13 cellular contexts compared by ENCODE assay signal in genomic region chr6:20564777-20565176, GRCh38. TPM values are rescaled to one million over a fixed set of nuclear protein-coding genes. Genes with fewer than 3 reads are reported as not detected.
DNase-seq lines count a peak whose midpoint lies in the region; ATAC-seq and TF ChIP-seq lines count a peak whose summit lies in the region.
"Had no signal": no experiment of that assay in that cellular context is flagged by ENCODE, and none has a peak within 500 bp of the region (broad histone marks: within the 10 kb centered on the region; RNA-seq: fewer than 3 reads in every experiment).

No MANE protein-coding gene starts in this region.

- TF ChIP-seq EP300 in ovary (IDR thresholded peaks at IDR 0.05), result no peak

- peak overlapping the region; percentile 22 for H3K9ac ChIP-seq in OCI-LY3 (ENCODE audit: low read length)

- DNase-seq in right atrium auricular region (ENCODE audit: low spot score), result no peak
- DNase-seq in HuH-7 (ENCODE audit: low spot score), result no peak
- no peak for DNase-seq in ovary
- DNase-seq in activated T-cell treated with anti-CD3 and anti-CD28 coated beads for 4 hours, result no peak
- DNase-seq: activated naive CD4-positive, alpha-beta T cell treated with anti-CD3 and anti-CD28 coated beads for 36 hours; left ventricle myocardium superior; sigmoid colon had no signal

- TF ChIP-seq CTCF in 22Rv1 (IDR thresholded peaks at IDR 0.05) (no peak), OCI-LY3 (IDR thresholded peaks at IDR 0.05; ENCODE audit: low read depth, low read length) (no peak), right atrium auricular region (IDR thresholded peaks at IDR 0.05) (no peak), ovary (IDR thresholded peaks at IDR 0.05) (no peak)

- no peak for TF ChIP-seq POLR2A in ovary (IDR thresholded peaks at IDR 0.05)

- peaks cover 23% of the 10 kb centered on the region for H3K4me1 ChIP-seq in OCI-LY3 (ENCODE audit: low read length)
- H3K4me1 ChIP-seq in right atrium auricular region, result no peaks in the 10 kb centered on the region
- peaks cover 1% of the 10 kb centered on the region for H3K4me1 ChIP-seq in ovary (ENCODE audit: insufficient read depth)

- ATAC-seq in GM18907 (IDR thresholded peaks at IDR 0.05; ENCODE audit: unreplicated experiment) (peak; percentile 78), HG03064 (IDR thresholded peaks at IDR 0.05; ENCODE audit: low read depth, unreplicated experiment) (peak; percentile 80)
- ATAC-seq: left ventricle myocardium superior; stimulated activated memory B cell treated with anti-CD40 and anti-IgM and Interleukin-4, amounts not matched to agents 10 μg/mL and 1 μg/mL and 100 μg/mL, for 72 hours had no signal

- H3K4me3 ChIP-seq in OCI-LY3 (ENCODE audit: low read length) (no peak overlapping the region), right atrium auricular region (no peak overlapping the region), ovary (no peak overlapping the region)
- H3K4me3 ChIP-seq: sigmoid colon had no signal

- peak overlapping the region; percentile 37 for H3K4me2 ChIP-seq in OCI-LY3 (ENCODE audit: low read length)

- H3K27me3 ChIP-seq in OCI-LY3 (ENCODE audit: low read depth, low read length) (no peaks in the 10 kb centered on the region), right atrium auricular region (no peaks in the 10 kb centered on the region), ovary (no peaks in the 10 kb centered on the region)
- H3K27me3 ChIP-seq: sigmoid colon had no signal

- H4K20me1 ChIP-seq in OCI-LY3 (ENCODE audit: insufficient read depth, low read length), result no peaks in the 10 kb centered on the region

- H3K9me3 ChIP-seq in OCI-LY3 (ENCODE audit: insufficient read depth, low read length) (no peaks in the 10 kb centered on the region), right atrium auricular region (no peaks in the 10 kb centered on the region), ovary (no peaks in the 10 kb centered on the region)
- H3K9me3 ChIP-seq: sigmoid colon had no signal

- H3K36me3 ChIP-seq in OCI-LY3 (replicated peaks; ENCODE audit: low read depth, low read length) (no peaks in the 10 kb centered on the region), right atrium auricular region (no peaks in the 10 kb centered on the region), ovary (no peaks in the 10 kb centered on the region)
- H3K36me3 ChIP-seq: sigmoid colon had no signal

- intact Hi-C loops in ovary (cut with DNase I), result loop anchor here in 3 of 4 donors (5.0 to 10.0 kb wide), 2 partner anchors 1020 to 1023 kb away; no protein-coding TSS in a partner anchor

- WGBS in ovary, 3 donors, result 73 to 83% (median 77%) methylated on average over 2 of the region's 2 CpGs

- H3K79me2 ChIP-seq in OCI-LY3 (ENCODE audit: low read length), result no peaks in the 10 kb centered on the region; the same call in 1 of the 2 replicates

- no peak overlapping the region for H2AFZ ChIP-seq in OCI-LY3 (ENCODE audit: low read depth, low read length)

- H3K27ac ChIP-seq in 22Rv1 (peak overlapping the region; percentile 13; the same call in 1 of the 2 replicates), OCI-LY3 (ENCODE audit: low read length) (peak overlapping the region; percentile 33; the same call in 1 of the 2 replicates), right atrium auricular region (no peak overlapping the region), ovary (no peak overlapping the region)
- H3K27ac ChIP-seq: C4-2B, sigmoid colon had no signal

RNA-seq across cellular contexts. Expression of gene CDKAL1, which starts 30.5 kb away (rescaled TPM):
- total RNA-seq in right atrium auricular region (10 to 100 TPM in 1 of 2 donors, 1 to 10 TPM in 1; 8.8 to 10.5 TPM), ovary (10 to 100 TPM; 10.6 to 21.3 (median 20.3) TPM)
- polyA plus RNA-seq in ovary, result 10 to 100 TPM in 1 of 2 donors, 1 to 10 TPM in 1; 6.8 to 10.1 TPM

Comparison
In these comparisons a context has a peak if more than half of its experiments do, and no peak if none do; other contexts are left out.
1. H3K27ac ChIP-seq: peak in 22Rv1 (single experiment) and OCI-LY3 (single experiment); none in right atrium auricular region (0 of 2) and ovary (0 of 2).